In genomic region chr3:149042766-149043386, GRCh38 we compare ENCODE assay signal across 8 cellular contexts. TPM values are rescaled to one million over a fixed set of nuclear protein-coding genes. Genes with fewer than 3 reads are reported as not detected.
DNase-seq lines count a peak whose midpoint lies in the region; ATAC-seq, FAIRE-seq and TF ChIP-seq lines count a peak whose summit lies in the region.

No MANE protein-coding gene starts in this region.

- no peak for TF ChIP-seq RAD21 in A549 (conservative IDR thresholded peaks at IDR 0.05 in 1 of 2, IDR thresholded peaks at IDR 0.05 in 1 of 2)

- FAIRE-seq in A549 (lab: Jason Lieb, UNC), result no peak

- H3K4me3 Mint-ChIP-seq in activated naive CD8-positive, alpha-beta T cell treated with anti-CD3 and anti-CD28 coated beads, Interleukin-2, amount 10 ng/mL, durations not matched to agents 7 days and 5 days, result peak overlapping the region; percentile 78
- H3K4me3 Mint-ChIP-seq in stimulated activated naive CD8-positive, alpha-beta T cell treated with anti-CD3 and anti-CD28 coated beads, Interleukin-15, amount 100 ng/mL, for 72 hours, result peak overlapping the region; percentile 51 to 70

- H3K27ac Mint-ChIP-seq in activated naive CD8-positive, alpha-beta T cell treated with anti-CD3 and anti-CD28 coated beads, Interleukin-2, amount 10 ng/mL, durations not matched to agents 7 days and 5 days, result peak overlapping the region; percentile 88
- peak overlapping the region; percentile 67 to 79 for H3K27ac Mint-ChIP-seq in stimulated activated naive CD8-positive, alpha-beta T cell treated with anti-CD3 and anti-CD28 coated beads, Interleukin-15, amount 100 ng/mL, for 72 hours

- H3K4me2 ChIP-seq in A549, result peak overlapping the region; percentile 2; the same call in 1 of the 3 replicates

- intact Hi-C loops in A673 (cut with micrococcal nuclease; ENCODE audit: unreplicated experiment), result no loop called here

- H3K4me3 ChIP-seq in A549 (no peak overlapping the region), A673 (ENCODE audit: low read depth, low read length, poor library complexity, severe bottlenecking) (no peak overlapping the region)

- H3K27me3 Mint-ChIP-seq in activated naive CD8-positive, alpha-beta T cell treated with anti-CD3 and anti-CD28 coated beads, Interleukin-2, amount 10 ng/mL, durations not matched to agents 7 days and 5 days, result no peaks in the 10 kb centered on the region
- no peaks in the 10 kb centered on the region for H3K27me3 Mint-ChIP-seq in stimulated activated naive CD8-positive, alpha-beta T cell treated with anti-CD3 and anti-CD28 coated beads, Interleukin-15, amount 100 ng/mL, for 72 hours

- 26% methylated on average over 1 of the region's 1 CpG for WGBS in A549 (ENCODE audit: missing lambda C conversion rate)

- DNase-seq in A549 (ENCODE audit: low read depth in 1 of 2, low spot score in 1 of 2) (no peak), T1000 (lab: John Stamatoyannopoulos, UW) (no peak), NCI-H510A (lab: John Stamatoyannopoulos, UW) (no peak), A673 (ENCODE audit: low spot score) (no peak)
- DNase-seq in activated naive CD8-positive, alpha-beta T cell treated with anti-CD3 and anti-CD28 coated beads, Interleukin-2, amount 10 ng/mL, durations not matched to agents 7 days and 5 days, result no peak
- no peak for DNase-seq in stimulated activated naive CD8-positive, alpha-beta T cell treated with anti-CD3 and anti-CD28 coated beads, Interleukin-15, amount 100 ng/mL, for 72 hours

- TF ChIP-seq CTCF in A549 (IDR thresholded peaks at IDR 0.05), result no peak
- TF ChIP-seq CTCF in A673 (conservative IDR thresholded peaks at IDR 0.05; ENCODE audit: low read depth, low read length), result no peak

- no TSS peak for BruUV-seq in A673 (replicated peaks; lab: Mats Ljungman, UMichigan)

- no peak for TF ChIP-seq EP300 in A549 (IDR thresholded peaks at IDR 0.05)

- H3K4me1 ChIP-seq in A549 (peaks cover 12% of the 10 kb centered on the region; the same call in 1 of the 3 replicates), A673 (ENCODE audit: insufficient read depth, low read length, poor library complexity, severe bottlenecking) (peaks cover 3% of the 10 kb centered on the region)

- ATAC-seq in A549, result no peak
- ATAC-seq in GM19023 (IDR thresholded peaks at IDR 0.05; ENCODE audit: unreplicated experiment), result peak; percentile 83
- ATAC-seq in HG03064 (IDR thresholded peaks at IDR 0.05; ENCODE audit: low read depth, unreplicated experiment), result peak; percentile 84
- ATAC-seq in activated naive CD8-positive, alpha-beta T cell treated with anti-CD3 and anti-CD28 coated beads, Interleukin-2, amount 10 ng/mL, durations not matched to agents 7 days and 5 days (ENCODE audit: low read depth), result peak; percentile 83
- peak; percentile 80 for ATAC-seq in stimulated activated naive CD8-positive, alpha-beta T cell treated with anti-CD3 and anti-CD28 coated beads, Interleukin-15, amount 100 ng/mL, for 72 hours

- H3K36me3 ChIP-seq in A673 (ENCODE audit: insufficient read depth, low read length, poor library complexity, severe bottlenecking), result peaks cover 39% of the 10 kb centered on the region

- POLR2A ChIA-PET in A549 (lab: Yijun Ruan, JAX), result interaction anchor here (0.7 kb wide), 1 partner anchor 36 kb away, joined by 3 read pairs; no protein-coding TSS in a partner anchor
- POLR2A ChIA-PET in activated naive CD8-positive, alpha-beta T cell treated with anti-CD3 and anti-CD28 coated beads, Interleukin-2, amount 10 ng/mL, durations not matched to agents 7 days and 5 days (lab: Charles Lee), result interaction anchor here (0.5 to 2.2 kb wide), 5 partner anchors 34 to 52 kb away, joined by 3 to 13 read pairs (median 9); partner anchors contain the start of gene GYG1
- POLR2A ChIA-PET in A673 (lab: Charles Lee; ENCODE audit: low non-redundant PET), result no interaction called here

- CTCF ChIA-PET in A549 (lab: Yijun Ruan, JAX), result no interaction called here
- CTCF ChIA-PET in A673 (lab: Charles Lee), result no interaction called here

- H3K9me3 Mint-ChIP-seq in activated naive CD8-positive, alpha-beta T cell treated with anti-CD3 and anti-CD28 coated beads, Interleukin-2, amount 10 ng/mL, durations not matched to agents 7 days and 5 days, result no peaks in the 10 kb centered on the region
- H3K9me3 Mint-ChIP-seq in stimulated activated naive CD8-positive, alpha-beta T cell treated with anti-CD3 and anti-CD28 coated beads, Interleukin-15, amount 100 ng/mL, for 72 hours, result no peaks in the 10 kb centered on the region

- 0 out of 6 replicates have a peak overlapping the region, but pooled peaks of 1 of the 2 experiments have one; percentile 2 for H3K27ac ChIP-seq in A549
- no peak overlapping the region for H3K27ac ChIP-seq in A673 (ENCODE audit: low read depth, low read length, poor library complexity, severe bottlenecking)

- H3K36me3 Mint-ChIP-seq in activated naive CD8-positive, alpha-beta T cell treated with anti-CD3 and anti-CD28 coated beads, Interleukin-2, amount 10 ng/mL, durations not matched to agents 7 days and 5 days, result peaks cover 41% of the 10 kb centered on the region

- TF ChIP-seq POLR2A in A549 (IDR thresholded peaks at IDR 0.05; ENCODE audit: low read length), result no peak

- H3K9me3 ChIP-seq in A549 (no peaks in the 10 kb centered on the region), A673 (ENCODE audit: low read depth, low read length, poor library complexity, severe bottlenecking) (no peaks in the 10 kb centered on the region)

- no peaks in the 10 kb centered on the region for H3K27me3 ChIP-seq in A673 (replicated peaks; ENCODE audit: insufficient read depth, low read depth, low read length, poor library complexity)

- H3K4me1 Mint-ChIP-seq in activated naive CD8-positive, alpha-beta T cell treated with anti-CD3 and anti-CD28 coated beads, Interleukin-2, amount 10 ng/mL, durations not matched to agents 7 days and 5 days, result peaks cover 18% of the 10 kb centered on the region
- H3K4me1 Mint-ChIP-seq in stimulated activated naive CD8-positive, alpha-beta T cell treated with anti-CD3 and anti-CD28 coated beads, Interleukin-15, amount 100 ng/mL, for 72 hours, result peaks cover 15% of the 10 kb centered on the region

TF ChIP-seq in A549, 52 proteins besides CTCF, POLR2A, EP300 and RAD21 (continues in another document):
- TF ChIP-seq RNF2 (IDR thresholded peaks at IDR 0.05; ENCODE audit: borderline replicate concordance, low read depth) (no peak), CBX2 (IDR thresholded peaks at IDR 0.05; ENCODE audit: borderline replicate concordance, low read depth) (no peak), RARB (CRISPR knock-in tag; IDR thresholded peaks at IDR 0.05) (no peak), EHMT2 (IDR thresholded peaks at IDR 0.05; ENCODE audit: low read depth) (no peak), KDM5A (IDR thresholded peaks at IDR 0.05) (no peak), ELK1 (IDR thresholded peaks at IDR 0.05; ENCODE audit: low read depth, low read length) (no peak), MAX (IDR thresholded peaks at IDR 0.05) (no peak), MAFK (IDR thresholded peaks at IDR 0.05; ENCODE audit: partially characterized antibody) (no peak), JUNB (IDR thresholded peaks at IDR 0.05) (no peak), E2F6 (IDR thresholded peaks at IDR 0.05; ENCODE audit: borderline replicate concordance, low read depth) (no peak)

RNA-seq across cellular contexts. Expression of gene HLTF, which starts 43.5 kb away (rescaled TPM):
- polyA plus RNA-seq in A549 (2011; rRNA removed) (43.9 and 61.6 TPM in 2 replicates), A549 (2017; fragmentation: RNase III; extraction: RNeasy Plus Mini Kit Qiagen cat#74134 plus additional on column Dnase treatment) (25.5 to 26.7 TPM (median 26.3 TPM) in 3 replicates)
- 7.3 and 8.1 TPM in 2 replicates for polyA plus RNA-seq in A549 (2012; cell fraction: cytosol; rRNA removed)
- 11.3 and 14.9 TPM in 2 replicates for polyA plus RNA-seq in A549 (2012; cell fraction: nucleus; rRNA removed)
- polyA minus RNA-seq in A549 (2011; rRNA and poly(A)+ RNA removed), result 12.8 and 18.3 TPM in 2 replicates
- total RNA-seq in activated naive CD8-positive, alpha-beta T cell treated with anti-CD3 and anti-CD28 coated beads, Interleukin-2, amount 10 ng/mL, durations not matched to agents 7 days and 5 days, result 10 to 100 TPM; 30.3 to 34.3 TPM
- total RNA-seq in A673 (2021), result 37.6 and 40.1 TPM in 2 replicates

RNA-seq across cellular contexts. Expression of gene GYG1, which starts 51.5 kb away (rescaled TPM):
- 39.6 and 42.4 TPM in 2 replicates for polyA plus RNA-seq in A549 (2011; rRNA removed)
- polyA plus RNA-seq in A549 (2012; cell fraction: cytosol; rRNA removed), result 15.6 and 20.2 TPM in 2 replicates
- polyA plus RNA-seq in A549 (2012; cell fraction: nucleus; rRNA removed), result 14.1 and 20.9 TPM in 2 replicates
- polyA plus RNA-seq in A549 (2017; fragmentation: RNase III; extraction: RNeasy Plus Mini Kit Qiagen cat#74134 plus additional on column Dnase treatment), result 58.2 to 60.5 TPM (median 59.8 TPM) in 3 replicates
- 22.8 and 27.6 TPM in 2 replicates for polyA minus RNA-seq in A549 (2011; rRNA and poly(A)+ RNA removed)
- total RNA-seq in activated naive CD8-positive, alpha-beta T cell treated with anti-CD3 and anti-CD28 coated beads, Interleukin-2, amount 10 ng/mL, durations not matched to agents 7 days and 5 days, result 10 to 100 TPM; 48.6 to 49.3 TPM
- total RNA-seq in A673 (2021), result 5.1 and 8.7 TPM in 2 replicates

Comparison
In these comparisons a context has a peak if more than half of its experiments do, and no peak if none do; other contexts are left out.
1. ATAC-seq: peak in GM19023 (single experiment), HG03064 (single experiment), activated naive CD8-positive, alpha-beta T cell treated with anti-CD3 and anti-CD28 coated beads, Interleukin-2, amount 10 ng/mL, durations not matched to agents 7 days and 5 days (single experiment) and stimulated activated naive CD8-positive, alpha-beta T cell treated with anti-CD3 and anti-CD28 coated beads, Interleukin-15, amount 100 ng/mL, for 72 hours (single experiment); none in A549 (0 of 2).